Comparison of ENCODE assay signal across 11 cellular contexts in the genomic region with DNA sequence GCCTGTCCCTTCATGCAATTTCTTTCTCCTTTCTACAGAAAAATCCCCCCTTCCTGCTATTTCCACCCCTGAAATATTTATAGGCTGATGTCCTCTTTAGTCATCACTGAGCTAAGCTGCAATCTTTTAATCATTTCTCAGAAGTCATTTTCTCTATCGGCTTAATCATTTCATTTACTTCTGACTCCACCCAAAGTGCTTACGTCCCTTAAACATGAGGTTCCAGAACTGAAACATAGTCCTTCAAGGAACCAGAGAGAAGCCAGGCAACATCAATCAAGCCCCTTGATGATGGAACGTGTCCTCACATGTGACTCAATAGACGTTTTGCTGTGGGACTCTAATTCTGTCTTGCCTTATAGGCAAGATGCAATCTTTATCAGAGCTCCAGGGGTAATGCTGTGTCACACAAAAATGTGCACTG.
DNase-seq lines count a peak whose midpoint lies in the region; ATAC-seq, FAIRE-seq and TF ChIP-seq lines count a peak whose summit lies in the region.
"Had no signal": no experiment of that assay in that cellular context is flagged by ENCODE, and none has a peak within 500 bp of the region (broad histone marks: within the 10 kb centered on the region; RNA-seq: fewer than 3 reads in every experiment).

No MANE protein-coding gene starts in this region.

- H3K79me2 ChIP-seq in astrocyte (ENCODE audit: insufficient read depth, low read length) = no peaks in the 10 kb centered on the region

- DNase-seq in AG10803 (ENCODE audit: low read depth) (peak; percentile 56), HT-29 (ENCODE audit: low spot score) (peak; percentile 30), astrocyte (ENCODE audit: low read depth) (peak; percentile 96), kidney epithelial cell (ENCODE audit: low read depth) (peak; percentile 92), upper lobe of right lung (no peak), uterus (no peak), endodermal cell (no peak), left colon (no peak)
- DNase-seq: activated CD8-positive, alpha-beta memory T cell treated with anti-CD3 and anti-CD28 coated beads, Interleukin-2, amount 50 U/mL, for 4 hours; foreskin melanocyte had no signal

- H3K9me3 Mint-ChIP-seq in astrocyte (ENCODE audit: unreplicated experiment) (peaks cover 2% of the 10 kb centered on the region), endodermal cell (no peaks in the 10 kb centered on the region)

- no peak overlapping the region for H3K4me3 ChIP-seq in AG10803 (ENCODE audit: low read length)
- peak overlapping the region; percentile 3 for H3K4me3 ChIP-seq in astrocyte (ENCODE audit: insufficient read depth, low read depth, low read length)
- no peak overlapping the region for H3K4me3 ChIP-seq in kidney epithelial cell (ENCODE audit: low read depth, low read length)
- no peak overlapping the region for H3K4me3 ChIP-seq in upper lobe of right lung
- no peak overlapping the region for H3K4me3 ChIP-seq in uterus
- no peak overlapping the region for H3K4me3 ChIP-seq in endodermal cell (ENCODE audit: low read length)

- intact Hi-C loops in upper lobe of right lung (cut with DNase I) (no loop called here), uterus (cut with DNase I; ENCODE audit: low total_unique reads) (no loop called here), left colon (cut with DNase I, micrococcal nuclease) (no loop called here)

- no peak overlapping the region for H3K4me3 Mint-ChIP-seq in astrocyte (ENCODE audit: unreplicated experiment)
- H3K4me3 Mint-ChIP-seq in endodermal cell = no peak overlapping the region

- H3K36me3 Mint-ChIP-seq in astrocyte (ENCODE audit: low read depth, unreplicated experiment) = no peaks in the 10 kb centered on the region
- no peaks in the 10 kb centered on the region for H3K36me3 Mint-ChIP-seq in endodermal cell (ENCODE audit: low read depth)

- H3K27ac Mint-ChIP-seq in astrocyte (ENCODE audit: unreplicated experiment) (no peak overlapping the region), endodermal cell (no peak overlapping the region)

- H3K27ac ChIP-seq in astrocyte (ENCODE audit: low read depth, low read length) = peak overlapping the region; percentile 96
- H3K27ac ChIP-seq in upper lobe of right lung = no peak overlapping the region
- H3K27ac ChIP-seq in uterus = no peak overlapping the region
- H3K27ac ChIP-seq in endodermal cell (ENCODE audit: low read depth, low read length) = no peak overlapping the region

- peak; percentile 72 for FAIRE-seq in astrocyte (lab: Jason Lieb, UNC)
- FAIRE-seq: GM19239 had no signal

- 92 to 95% methylated on average over 4 of the region's 4 CpGs for WGBS in endodermal cell (ENCODE audit: insufficient coverage in 1 of 2, insufficient read length in 1 of 2), 2 experiments

- ATAC-seq in upper lobe of right lung (no peak), left colon (no peak)

- H3K4me1 Mint-ChIP-seq in astrocyte (ENCODE audit: low read depth, unreplicated experiment) (peaks cover 35% of the 10 kb centered on the region), endodermal cell (no peaks in the 10 kb centered on the region)

- no peaks in the 10 kb centered on the region for H3K9me3 ChIP-seq in astrocyte (ENCODE audit: insufficient read depth, low read depth, low read length)
- no peaks in the 10 kb centered on the region for H3K9me3 ChIP-seq in upper lobe of right lung
- no peaks in the 10 kb centered on the region for H3K9me3 ChIP-seq in uterus
- no peaks in the 10 kb centered on the region for H3K9me3 ChIP-seq in endodermal cell (ENCODE audit: control insufficient read depth, low read length)

- no peak overlapping the region for H2AFZ ChIP-seq in astrocyte (ENCODE audit: low read depth, low read length)

- H3K4me2 ChIP-seq in astrocyte (ENCODE audit: low read length) = peak overlapping the region; percentile 59

- no peak for TF ChIP-seq CTCF in AG10803 (conservative IDR thresholded peaks at IDR 0.05; ENCODE audit: low read length)
- no peak for TF ChIP-seq CTCF in astrocyte (IDR thresholded peaks at IDR 0.05; ENCODE audit: insufficient read depth, low read depth, low read length)
- TF ChIP-seq CTCF in kidney epithelial cell (IDR thresholded peaks at IDR 0.05; ENCODE audit: insufficient read depth, low read length, poor library complexity, severe bottlenecking) = no peak
- no peak for TF ChIP-seq CTCF in upper lobe of right lung (IDR thresholded peaks at IDR 0.05)
- no peak for TF ChIP-seq CTCF in uterus (IDR thresholded peaks at IDR 0.05)
- TF ChIP-seq CTCF in endodermal cell (conservative IDR thresholded peaks at IDR 0.05) = no peak

- H4K20me1 ChIP-seq in astrocyte (ENCODE audit: insufficient read depth, low read length) = no peaks in the 10 kb centered on the region

- H3K9ac ChIP-seq in astrocyte (ENCODE audit: low read length) = peak overlapping the region; percentile 69
- H3K9ac ChIP-seq in endodermal cell (ENCODE audit: extremely low read depth, low read length, poor library complexity, severe bottlenecking) = no peak overlapping the region

- H3K27me3 Mint-ChIP-seq in astrocyte (ENCODE audit: low read depth, unreplicated experiment) (no peaks in the 10 kb centered on the region), endodermal cell (ENCODE audit: insufficient read depth) (no peaks in the 10 kb centered on the region)

- H3K4me1 ChIP-seq in astrocyte (ENCODE audit: insufficient read depth, low read length) (peaks cover 53% of the 10 kb centered on the region), upper lobe of right lung (no peaks in the 10 kb centered on the region), uterus (no peaks in the 10 kb centered on the region), endodermal cell (ENCODE audit: control insufficient read depth, insufficient read depth, low read length) (peaks cover under 1% of the 10 kb centered on the region)

- no peak for TF ChIP-seq POLR2A in uterus (IDR thresholded peaks at IDR 0.05)

- H3K36me3 ChIP-seq in astrocyte (ENCODE audit: insufficient read depth, low read length) (no peaks in the 10 kb centered on the region), kidney epithelial cell (ENCODE audit: control insufficient read depth, insufficient read depth, low read length) (no peaks in the 10 kb centered on the region), upper lobe of right lung (no peaks in the 10 kb centered on the region), uterus (no peaks in the 10 kb centered on the region), endodermal cell (ENCODE audit: control insufficient read depth, insufficient read depth, low read length) (no peaks in the 10 kb centered on the region)

- H3K27me3 ChIP-seq in astrocyte (ENCODE audit: insufficient read depth, low read length) (no peaks in the 10 kb centered on the region), kidney epithelial cell (ENCODE audit: control insufficient read depth, insufficient read depth, low read length) (no peaks in the 10 kb centered on the region), upper lobe of right lung (no peaks in the 10 kb centered on the region), uterus (no peaks in the 10 kb centered on the region), endodermal cell (ENCODE audit: control insufficient read depth, insufficient read depth, low read length, poor library complexity, severe bottlenecking) (no peaks in the 10 kb centered on the region)

Comparison
In these comparisons a context has a peak if more than half of its experiments do, and no peak if none do; other contexts are left out.
1. DNase-seq: peak in AG10803 (single experiment), HT-29 (single experiment), astrocyte (single experiment) and kidney epithelial cell (single experiment); none in upper lobe of right lung (single experiment), uterus (0 of 2), endodermal cell (single experiment) and left colon (0 of 2).